Comparison of ENCODE assay signal across 1 cellular context in the genomic region with DNA sequence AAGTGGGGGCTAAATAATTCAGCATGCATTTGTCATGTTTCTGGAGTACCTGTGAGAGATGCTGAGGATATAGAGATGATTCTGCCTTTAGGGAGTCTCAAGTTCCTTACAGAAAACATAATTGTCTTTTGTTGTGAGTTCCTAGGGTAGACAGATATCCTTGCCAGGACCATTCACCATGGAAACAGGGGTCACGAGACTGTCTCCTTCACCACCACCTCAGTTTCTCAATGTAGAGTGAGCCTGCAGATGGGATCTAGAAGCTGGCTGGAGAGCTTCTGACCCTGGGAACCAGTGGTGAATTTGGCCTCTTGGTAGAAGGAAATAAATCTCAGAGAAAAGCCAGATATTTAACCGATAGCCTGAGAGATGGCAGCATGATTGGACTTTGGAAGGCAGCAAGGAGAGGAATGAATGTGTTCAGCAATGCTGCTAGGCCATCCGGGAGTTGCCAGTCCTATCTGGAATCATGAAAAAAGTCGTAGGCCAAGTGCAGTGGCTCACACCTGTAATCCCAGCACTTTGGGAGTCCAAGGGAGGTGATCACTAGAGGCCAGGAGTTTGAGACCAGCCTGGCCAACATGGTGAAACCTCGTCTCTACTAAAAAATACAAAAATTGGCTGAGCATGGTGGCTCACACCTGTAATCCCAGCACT.
TF ChIP-seq lines count a peak whose summit lies in the region.

No MANE protein-coding gene starts in this region.

TF ChIP-seq in HepG2, 621 proteins besides CTCF, POLR2A, EP300 and RAD21 (continued from another document and continues in another):
- TF ChIP-seq, protein P1, sequence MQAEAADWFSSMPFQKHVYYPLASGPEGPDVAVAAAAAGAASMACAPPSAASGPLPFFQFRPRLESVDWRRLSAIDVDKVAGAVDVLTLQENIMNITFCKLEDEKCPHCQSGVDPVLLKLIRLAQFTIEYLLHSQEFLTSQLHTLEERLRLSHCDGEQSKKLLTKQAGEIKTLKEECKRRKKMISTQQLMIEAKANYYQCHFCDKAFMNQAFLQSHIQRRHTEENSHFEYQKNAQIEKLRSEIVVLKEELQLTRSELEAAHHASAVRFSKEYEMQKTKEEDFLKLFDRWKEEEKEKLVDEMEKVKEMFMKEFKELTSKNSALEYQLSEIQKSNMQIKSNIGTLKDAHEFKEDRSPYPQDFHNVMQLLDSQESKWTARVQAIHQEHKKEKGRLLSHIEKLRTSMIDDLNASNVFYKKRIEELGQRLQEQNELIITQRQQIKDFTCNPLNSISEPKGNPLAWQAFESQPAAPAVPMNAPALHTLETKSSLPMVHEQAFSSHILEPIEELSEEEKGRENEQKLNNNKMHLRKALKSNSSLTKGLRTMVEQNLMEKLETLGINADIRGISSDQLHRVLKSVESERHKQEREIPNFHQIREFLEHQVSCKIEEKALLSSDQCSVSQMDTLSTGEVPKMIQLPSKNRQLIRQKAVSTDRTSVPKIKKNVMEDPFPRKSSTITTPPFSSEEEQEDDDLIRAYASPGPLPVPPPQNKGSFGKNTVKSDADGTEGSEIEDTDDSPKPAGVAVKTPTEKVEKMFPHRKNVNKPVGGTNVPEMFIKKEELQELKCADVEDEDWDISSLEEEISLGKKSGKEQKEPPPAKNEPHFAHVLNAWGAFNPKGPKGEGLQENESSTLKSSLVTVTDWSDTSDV (CRISPR knock-in tag; IDR thresholded peaks at IDR 0.05), result no peak
- no peak for TF ChIP-seq MED1 (CRISPR knock-in tag; IDR thresholded peaks at IDR 0.05)
- TF ChIP-seq HNRNPUL1 (IDR thresholded peaks at IDR 0.05; ENCODE audit: low read depth, low read length), result no peak
- TF ChIP-seq HNF4A (CRISPR knock-in tag; IDR thresholded peaks at IDR 0.05), result peak; percentile 80
- no peak for TF ChIP-seq IKZF1 (IDR thresholded peaks at IDR 0.05)
- TF ChIP-seq TOPORS (CRISPR knock-in tag; IDR thresholded peaks at IDR 0.05), result no peak
- TF ChIP-seq EZH2 (conservative IDR thresholded peaks at IDR 0.05; ENCODE audit: low read depth, low read length), result no peak
- TF ChIP-seq, protein P2, sequence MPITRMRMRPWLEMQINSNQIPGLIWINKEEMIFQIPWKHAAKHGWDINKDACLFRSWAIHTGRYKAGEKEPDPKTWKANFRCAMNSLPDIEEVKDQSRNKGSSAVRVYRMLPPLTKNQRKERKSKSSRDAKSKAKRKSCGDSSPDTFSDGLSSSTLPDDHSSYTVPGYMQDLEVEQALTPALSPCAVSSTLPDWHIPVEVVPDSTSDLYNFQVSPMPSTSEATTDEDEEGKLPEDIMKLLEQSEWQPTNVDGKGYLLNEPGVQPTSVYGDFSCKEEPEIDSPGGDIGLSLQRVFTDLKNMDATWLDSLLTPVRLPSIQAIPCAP (CRISPR knock-in tag; IDR thresholded peaks at IDR 0.05; ENCODE audit: low read depth), result no peak
- TF ChIP-seq, protein P3, sequence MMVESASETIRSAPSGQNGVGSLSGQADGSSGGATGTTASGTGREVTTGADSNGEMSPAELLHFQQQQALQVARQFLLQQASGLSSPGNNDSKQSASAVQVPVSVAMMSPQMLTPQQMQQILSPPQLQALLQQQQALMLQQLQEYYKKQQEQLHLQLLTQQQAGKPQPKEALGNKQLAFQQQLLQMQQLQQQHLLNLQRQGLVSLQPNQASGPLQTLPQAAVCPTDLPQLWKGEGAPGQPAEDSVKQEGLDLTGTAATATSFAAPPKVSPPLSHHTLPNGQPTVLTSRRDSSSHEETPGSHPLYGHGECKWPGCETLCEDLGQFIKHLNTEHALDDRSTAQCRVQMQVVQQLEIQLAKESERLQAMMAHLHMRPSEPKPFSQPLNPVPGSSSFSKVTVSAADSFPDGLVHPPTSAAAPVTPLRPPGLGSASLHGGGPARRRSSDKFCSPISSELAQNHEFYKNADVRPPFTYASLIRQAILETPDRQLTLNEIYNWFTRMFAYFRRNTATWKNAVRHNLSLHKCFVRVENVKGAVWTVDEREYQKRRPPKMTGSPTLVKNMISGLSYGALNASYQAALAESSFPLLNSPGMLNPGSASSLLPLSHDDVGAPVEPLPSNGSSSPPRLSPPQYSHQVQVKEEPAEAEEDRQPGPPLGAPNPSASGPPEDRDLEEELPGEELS (CRISPR knock-in tag; IDR thresholded peaks at IDR 0.05), result 0 out of 2 replicates have a peak, but pooled peaks have one; percentile 18
- TF ChIP-seq, protein P4, sequence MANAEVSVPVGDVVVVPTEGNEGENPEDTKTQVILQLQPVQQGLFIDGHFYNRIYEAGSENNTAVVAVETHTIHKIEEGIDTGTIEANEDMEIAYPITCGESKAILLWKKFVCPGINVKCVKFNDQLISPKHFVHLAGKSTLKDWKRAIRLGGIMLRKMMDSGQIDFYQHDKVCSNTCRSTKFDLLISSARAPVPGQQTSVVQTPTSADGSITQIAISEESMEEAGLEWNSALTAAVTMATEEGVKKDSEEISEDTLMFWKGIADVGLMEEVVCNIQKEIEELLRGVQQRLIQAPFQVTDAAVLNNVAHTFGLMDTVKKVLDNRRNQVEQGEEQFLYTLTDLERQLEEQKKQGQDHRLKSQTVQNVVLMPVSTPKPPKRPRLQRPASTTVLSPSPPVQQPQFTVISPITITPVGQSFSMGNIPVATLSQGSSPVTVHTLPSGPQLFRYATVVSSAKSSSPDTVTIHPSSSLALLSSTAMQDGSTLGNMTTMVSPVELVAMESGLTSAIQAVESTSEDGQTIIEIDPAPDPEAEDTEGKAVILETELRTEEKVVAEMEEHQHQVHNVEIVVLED (CRISPR knock-in tag; IDR thresholded peaks at IDR 0.05; ENCODE audit: borderline replicate concordance), result no peak; the same call in 1 of the 2 replicates
- TF ChIP-seq, protein P5, sequence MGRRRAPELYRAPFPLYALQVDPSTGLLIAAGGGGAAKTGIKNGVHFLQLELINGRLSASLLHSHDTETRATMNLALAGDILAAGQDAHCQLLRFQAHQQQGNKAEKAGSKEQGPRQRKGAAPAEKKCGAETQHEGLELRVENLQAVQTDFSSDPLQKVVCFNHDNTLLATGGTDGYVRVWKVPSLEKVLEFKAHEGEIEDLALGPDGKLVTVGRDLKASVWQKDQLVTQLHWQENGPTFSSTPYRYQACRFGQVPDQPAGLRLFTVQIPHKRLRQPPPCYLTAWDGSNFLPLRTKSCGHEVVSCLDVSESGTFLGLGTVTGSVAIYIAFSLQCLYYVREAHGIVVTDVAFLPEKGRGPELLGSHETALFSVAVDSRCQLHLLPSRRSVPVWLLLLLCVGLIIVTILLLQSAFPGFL (CRISPR knock-in tag; IDR thresholded peaks at IDR 0.05), result no peak
- TF ChIP-seq BORCS8-MEF2B (CRISPR knock-in tag; IDR thresholded peaks at IDR 0.05), result 0 out of 2 replicates have a peak, but pooled peaks have one; percentile 35
- TF ChIP-seq, protein P6, sequence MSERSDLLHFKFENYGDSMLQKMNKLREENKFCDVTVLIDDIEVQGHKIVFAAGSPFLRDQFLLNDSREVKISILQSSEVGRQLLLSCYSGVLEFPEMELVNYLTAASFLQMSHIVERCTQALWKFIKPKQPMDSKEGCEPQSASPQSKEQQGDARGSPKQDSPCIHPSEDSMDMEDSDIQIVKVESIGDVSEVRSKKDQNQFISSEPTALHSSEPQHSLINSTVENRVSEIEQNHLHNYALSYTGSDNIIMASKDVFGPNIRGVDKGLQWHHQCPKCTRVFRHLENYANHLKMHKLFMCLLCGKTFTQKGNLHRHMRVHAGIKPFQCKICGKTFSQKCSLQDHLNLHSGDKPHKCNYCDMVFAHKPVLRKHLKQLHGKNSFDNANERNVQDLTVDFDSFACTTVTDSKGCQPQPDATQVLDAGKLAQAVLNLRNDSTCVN (CRISPR knock-in tag; IDR thresholded peaks at IDR 0.05; ENCODE audit: borderline replicate concordance), result no peak
- TF ChIP-seq ZIK1 (CRISPR knock-in tag; IDR thresholded peaks at IDR 0.05; ENCODE audit: borderline replicate concordance, low read depth), result no peak
- TF ChIP-seq, protein P7, sequence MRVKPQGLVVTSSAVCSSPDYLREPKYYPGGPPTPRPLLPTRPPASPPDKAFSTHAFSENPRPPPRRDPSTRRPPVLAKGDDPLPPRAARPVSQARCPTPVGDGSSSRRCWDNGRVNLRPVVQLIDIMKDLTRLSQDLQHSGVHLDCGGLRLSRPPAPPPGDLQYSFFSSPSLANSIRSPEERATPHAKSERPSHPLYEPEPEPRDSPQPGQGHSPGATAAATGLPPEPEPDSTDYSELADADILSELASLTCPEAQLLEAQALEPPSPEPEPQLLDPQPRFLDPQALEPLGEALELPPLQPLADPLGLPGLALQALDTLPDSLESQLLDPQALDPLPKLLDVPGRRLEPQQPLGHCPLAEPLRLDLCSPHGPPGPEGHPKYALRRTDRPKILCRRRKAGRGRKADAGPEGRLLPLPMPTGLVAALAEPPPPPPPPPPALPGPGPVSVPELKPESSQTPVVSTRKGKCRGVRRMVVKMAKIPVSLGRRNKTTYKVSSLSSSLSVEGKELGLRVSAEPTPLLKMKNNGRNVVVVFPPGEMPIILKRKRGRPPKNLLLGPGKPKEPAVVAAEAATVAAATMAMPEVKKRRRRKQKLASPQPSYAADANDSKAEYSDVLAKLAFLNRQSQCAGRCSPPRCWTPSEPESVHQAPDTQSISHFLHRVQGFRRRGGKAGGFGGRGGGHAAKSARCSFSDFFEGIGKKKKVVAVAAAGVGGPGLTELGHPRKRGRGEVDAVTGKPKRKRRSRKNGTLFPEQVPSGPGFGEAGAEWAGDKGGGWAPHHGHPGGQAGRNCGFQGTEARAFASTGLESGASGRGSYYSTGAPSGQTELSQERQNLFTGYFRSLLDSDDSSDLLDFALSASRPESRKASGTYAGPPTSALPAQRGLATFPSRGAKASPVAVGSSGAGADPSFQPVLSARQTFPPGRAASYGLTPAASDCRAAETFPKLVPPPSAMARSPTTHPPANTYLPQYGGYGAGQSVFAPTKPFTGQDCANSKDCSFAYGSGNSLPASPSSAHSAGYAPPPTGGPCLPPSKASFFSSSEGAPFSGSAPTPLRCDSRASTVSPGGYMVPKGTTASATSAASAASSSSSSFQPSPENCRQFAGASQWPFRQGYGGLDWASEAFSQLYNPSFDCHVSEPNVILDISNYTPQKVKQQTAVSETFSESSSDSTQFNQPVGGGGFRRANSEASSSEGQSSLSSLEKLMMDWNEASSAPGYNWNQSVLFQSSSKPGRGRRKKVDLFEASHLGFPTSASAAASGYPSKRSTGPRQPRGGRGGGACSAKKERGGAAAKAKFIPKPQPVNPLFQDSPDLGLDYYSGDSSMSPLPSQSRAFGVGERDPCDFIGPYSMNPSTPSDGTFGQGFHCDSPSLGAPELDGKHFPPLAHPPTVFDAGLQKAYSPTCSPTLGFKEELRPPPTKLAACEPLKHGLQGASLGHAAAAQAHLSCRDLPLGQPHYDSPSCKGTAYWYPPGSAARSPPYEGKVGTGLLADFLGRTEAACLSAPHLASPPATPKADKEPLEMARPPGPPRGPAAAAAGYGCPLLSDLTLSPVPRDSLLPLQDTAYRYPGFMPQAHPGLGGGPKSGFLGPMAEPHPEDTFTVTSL (CRISPR knock-in tag; IDR thresholded peaks at IDR 0.05; ENCODE audit: borderline replicate concordance), result peak; percentile 51; the same call in 1 of the 2 replicates
- no peak for TF ChIP-seq CEBPB (IDR thresholded peaks at IDR 0.05; ENCODE audit: borderline replicate concordance, low read depth, low read length)
- no peak for TF ChIP-seq FOXJ3 (CRISPR knock-in tag; IDR thresholded peaks at IDR 0.05; ENCODE audit: borderline replicate concordance)
- TF ChIP-seq, protein P8, sequence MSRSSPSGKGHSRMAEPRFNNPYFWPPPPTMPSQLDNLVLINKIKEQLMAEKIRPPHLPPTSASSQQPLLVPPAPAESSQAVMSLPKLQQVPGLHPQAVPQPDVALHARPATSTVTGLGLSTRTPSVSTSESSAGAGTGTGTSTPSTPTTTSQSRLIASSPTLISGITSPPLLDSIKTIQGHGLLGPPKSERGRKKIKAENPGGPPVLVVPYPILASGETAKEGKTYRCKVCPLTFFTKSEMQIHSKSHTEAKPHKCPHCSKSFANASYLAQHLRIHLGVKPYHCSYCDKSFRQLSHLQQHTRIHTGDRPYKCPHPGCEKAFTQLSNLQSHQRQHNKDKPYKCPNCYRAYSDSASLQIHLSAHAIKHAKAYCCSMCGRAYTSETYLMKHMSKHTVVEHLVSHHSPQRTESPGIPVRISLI (CRISPR knock-in tag; IDR thresholded peaks at IDR 0.05; ENCODE audit: borderline replicate concordance), result 0 out of 2 replicates have a peak, but pooled peaks have one; percentile 36
- 0 out of 2 replicates have a peak, but pooled peaks have one; percentile 26 for TF ChIP-seq MEIS1 (CRISPR knock-in tag; IDR thresholded peaks at IDR 0.05; ENCODE audit: borderline replicate concordance)
- no peak for TF ChIP-seq FOXP1 (IDR thresholded peaks at IDR 0.05)
- no peak for TF ChIP-seq FOXP1 (CRISPR knock-in tag; IDR thresholded peaks at IDR 0.05)
- TF ChIP-seq, protein P9, sequence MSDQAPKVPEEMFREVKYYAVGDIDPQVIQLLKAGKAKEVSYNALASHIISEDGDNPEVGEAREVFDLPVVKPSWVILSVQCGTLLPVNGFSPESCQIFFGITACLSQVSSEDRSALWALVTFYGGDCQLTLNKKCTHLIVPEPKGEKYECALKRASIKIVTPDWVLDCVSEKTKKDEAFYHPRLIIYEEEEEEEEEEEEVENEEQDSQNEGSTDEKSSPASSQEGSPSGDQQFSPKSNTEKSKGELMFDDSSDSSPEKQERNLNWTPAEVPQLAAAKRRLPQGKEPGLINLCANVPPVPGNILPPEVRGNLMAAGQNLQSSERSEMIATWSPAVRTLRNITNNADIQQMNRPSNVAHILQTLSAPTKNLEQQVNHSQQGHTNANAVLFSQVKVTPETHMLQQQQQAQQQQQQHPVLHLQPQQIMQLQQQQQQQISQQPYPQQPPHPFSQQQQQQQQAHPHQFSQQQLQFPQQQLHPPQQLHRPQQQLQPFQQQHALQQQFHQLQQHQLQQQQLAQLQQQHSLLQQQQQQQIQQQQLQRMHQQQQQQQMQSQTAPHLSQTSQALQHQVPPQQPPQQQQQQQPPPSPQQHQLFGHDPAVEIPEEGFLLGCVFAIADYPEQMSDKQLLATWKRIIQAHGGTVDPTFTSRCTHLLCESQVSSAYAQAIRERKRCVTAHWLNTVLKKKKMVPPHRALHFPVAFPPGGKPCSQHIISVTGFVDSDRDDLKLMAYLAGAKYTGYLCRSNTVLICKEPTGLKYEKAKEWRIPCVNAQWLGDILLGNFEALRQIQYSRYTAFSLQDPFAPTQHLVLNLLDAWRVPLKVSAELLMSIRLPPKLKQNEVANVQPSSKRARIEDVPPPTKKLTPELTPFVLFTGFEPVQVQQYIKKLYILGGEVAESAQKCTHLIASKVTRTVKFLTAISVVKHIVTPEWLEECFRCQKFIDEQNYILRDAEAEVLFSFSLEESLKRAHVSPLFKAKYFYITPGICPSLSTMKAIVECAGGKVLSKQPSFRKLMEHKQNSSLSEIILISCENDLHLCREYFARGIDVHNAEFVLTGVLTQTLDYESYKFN (CRISPR knock-in tag; conservative IDR thresholded peaks at IDR 0.05), result peak; percentile 50
- no peak for TF ChIP-seq ZNF572 (CRISPR knock-in tag; IDR thresholded peaks at IDR 0.05)
- no peak for TF ChIP-seq PCBP1 (IDR thresholded peaks at IDR 0.05; ENCODE audit: borderline replicate concordance, low read depth, low read length)
- peak; percentile 63 for TF ChIP-seq BHLHE40 (IDR thresholded peaks at IDR 0.05; ENCODE audit: low read length)
- TF ChIP-seq, protein P10, sequence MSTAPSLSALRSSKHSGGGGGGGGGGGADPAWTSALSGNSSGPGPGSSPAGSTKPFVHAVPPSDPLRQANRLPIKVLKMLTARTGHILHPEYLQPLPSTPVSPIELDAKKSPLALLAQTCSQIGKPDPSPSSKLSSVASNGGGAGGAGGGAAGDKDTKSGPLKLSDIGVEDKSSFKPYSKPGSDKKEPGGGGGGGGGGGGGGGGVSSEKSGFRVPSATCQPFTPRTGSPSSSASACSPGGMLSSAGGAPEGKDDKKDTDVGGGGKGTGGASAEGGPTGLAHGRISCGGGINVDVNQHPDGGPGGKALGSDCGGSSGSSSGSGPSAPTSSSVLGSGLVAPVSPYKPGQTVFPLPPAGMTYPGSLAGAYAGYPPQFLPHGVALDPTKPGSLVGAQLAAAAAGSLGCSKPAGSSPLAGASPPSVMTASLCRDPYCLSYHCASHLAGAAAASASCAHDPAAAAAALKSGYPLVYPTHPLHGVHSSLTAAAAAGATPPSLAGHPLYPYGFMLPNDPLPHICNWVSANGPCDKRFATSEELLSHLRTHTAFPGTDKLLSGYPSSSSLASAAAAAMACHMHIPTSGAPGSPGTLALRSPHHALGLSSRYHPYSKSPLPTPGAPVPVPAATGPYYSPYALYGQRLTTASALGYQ (CRISPR knock-in tag; IDR thresholded peaks at IDR 0.05), result no peak
- no peak for TF ChIP-seq ZNF891 (CRISPR knock-in tag; IDR thresholded peaks at IDR 0.05)
- TF ChIP-seq SALL1 (CRISPR knock-in tag; IDR thresholded peaks at IDR 0.05), result 0 out of 2 replicates have a peak, but pooled peaks have one; percentile 11
